In the genomic region with DNA sequence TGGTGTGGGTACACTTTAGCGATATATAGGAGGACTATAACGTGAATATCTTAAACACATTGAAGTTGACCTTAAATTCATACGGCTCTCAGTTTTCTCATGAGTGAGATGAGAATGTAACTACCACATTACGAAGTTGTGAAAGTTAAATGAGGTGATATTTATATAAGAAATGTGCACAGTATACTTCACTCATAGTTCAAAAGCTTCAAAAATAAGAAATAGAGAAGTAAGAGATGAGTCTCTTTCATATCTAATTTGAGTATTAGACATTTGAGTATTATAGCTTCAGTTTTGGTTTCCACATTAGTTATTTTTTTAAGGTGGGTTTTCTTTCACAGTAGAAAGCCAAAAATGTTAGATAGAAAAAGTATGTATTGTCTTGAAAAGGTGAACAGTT, we compare ENCODE assay signal across 17 cellular contexts.
DNase-seq lines count a peak whose midpoint lies in the region; ATAC-seq and TF ChIP-seq lines count a peak whose summit lies in the region.
"Had no signal": no experiment of that assay in that cellular context is flagged by ENCODE, and none has a peak within 500 bp of the region (broad histone marks: within the 10 kb centered on the region; RNA-seq: fewer than 3 reads in every experiment).

No MANE protein-coding gene starts in this region.

- H3K9me3 Mint-ChIP-seq in chondrocyte (ENCODE audit: low read depth), result no peaks in the 10 kb centered on the region
- H3K9me3 Mint-ChIP-seq: H9 had no signal

- no peak overlapping the region for H3K27ac Mint-ChIP-seq in chondrocyte (ENCODE audit: unreplicated experiment)
- H3K27ac Mint-ChIP-seq: H9 had no signal

- DNase-seq in HCEC 1CT, result no peak
- no peak for DNase-seq in NCI-H2107 treated with DMSO at 0.1 percent for 48 hours (lab: John Stamatoyannopoulos, UW; ENCODE audit: unreplicated experiment)
- DNase-seq in chondrocyte (ENCODE audit: low spot score), result no peak
- DNase-seq: Caco-2, DMS53, H9, NCI-H1092, NCI-H1694, NCI-H2107, NCI-H69, T-helper 1 cell had no signal

- no peak for TF ChIP-seq CTCF in chondrocyte (IDR thresholded peaks at IDR 0.05)

- peaks cover 2% of the 10 kb centered on the region for H3K4me1 Mint-ChIP-seq in chondrocyte (ENCODE audit: low read depth)

- no peak overlapping the region for H3K4me3 Mint-ChIP-seq in chondrocyte (ENCODE audit: unreplicated experiment)
- H3K4me3 Mint-ChIP-seq: H9 had no signal

- ATAC-seq in GM18511 (IDR thresholded peaks at IDR 0.05; ENCODE audit: unreplicated experiment) (peak; percentile 80), GM19468 (IDR thresholded peaks at IDR 0.05; ENCODE audit: extremely low read depth, unreplicated experiment) (peak; percentile 58), HG02852 (IDR thresholded peaks at IDR 0.05; ENCODE audit: unreplicated experiment) (peak; percentile 83), HG03521 (IDR thresholded peaks at IDR 0.05; ENCODE audit: unreplicated experiment) (peak; percentile 66), HG02588 (IDR thresholded peaks at IDR 0.05; ENCODE audit: unreplicated experiment) (no peak)
- ATAC-seq: Right ventricle myocardium inferior had no signal

- H3K36me3 Mint-ChIP-seq in chondrocyte (ENCODE audit: low read depth), result peaks cover 1% of the 10 kb centered on the region

- peaks cover 2% of the 10 kb centered on the region for H3K27me3 Mint-ChIP-seq in chondrocyte (ENCODE audit: low read depth)
